8 cellular contexts compared by ENCODE assay signal in the genomic region with DNA sequence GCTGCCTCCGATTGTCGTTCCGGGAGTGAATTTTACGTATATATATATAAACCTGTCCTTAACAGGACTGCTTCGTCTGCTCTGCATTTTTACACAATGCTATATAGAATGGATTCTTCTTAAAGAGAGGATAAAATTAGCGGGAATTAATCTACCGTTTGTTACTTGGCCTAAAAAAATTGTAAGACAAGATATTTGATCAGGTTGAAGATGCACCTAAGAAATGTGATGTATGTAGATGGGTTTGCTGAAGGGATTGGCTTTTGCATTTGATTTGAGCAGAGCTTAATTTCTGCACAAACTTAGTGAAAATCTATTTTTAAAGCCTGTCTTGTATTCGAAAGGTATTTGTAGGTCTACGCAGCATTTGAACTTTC. TPM values are rescaled to one million over a fixed set of nuclear protein-coding genes. Genes with fewer than 3 reads are reported as not detected.
DNase-seq lines count a peak whose midpoint lies in the region; ATAC-seq and TF ChIP-seq lines count a peak whose summit lies in the region.

No MANE protein-coding gene starts in this region.

- ATAC-seq in body of pancreas (no peak), GM18867 (IDR thresholded peaks at IDR 0.05; ENCODE audit: unreplicated experiment) (no peak)

- DNase-seq in AG04449 (ENCODE audit: low read depth, low spot score) (no peak), body of pancreas (no peak), medulla oblongata (ENCODE audit: extremely low spot score) (peak; percentile 52), GOT3 (lab: John Stamatoyannopoulos, UW) (no peak), COLO668 (lab: John Stamatoyannopoulos, UW; ENCODE audit: unreplicated experiment) (no peak)

- TF ChIP-seq CTCF in AG04449 (IDR thresholded peaks at IDR 0.05; ENCODE audit: insufficient read depth, low read length, missing control alignments) (no peak), HEK293 (tag by site-specific recombination; IDR thresholded peaks at IDR 0.05) (no peak), body of pancreas (IDR thresholded peaks at IDR 0.05) (no peak)

- CTCF ChIA-PET in AG04449 (lab: Yijun Ruan, JAX) = interaction anchor here (1.3 to 12.6 kb wide), 4 partner anchors 135 to 186 kb away, joined by 4 to 151 read pairs (median 26); no protein-coding TSS in a partner anchor
- CTCF ChIA-PET in HEK293 (lab: Yijun Ruan, JAX) = interaction anchor here (0.5 to 1.6 kb wide), 7 partner anchors 9 to 292 kb away, joined by 3 to 12 read pairs (median 3); no protein-coding TSS in a partner anchor

- H3K4me1 ChIP-seq in HEK293 (ENCODE audit: control insufficient read depth, insufficient read depth, low read length) (peaks cover 23% of the 10 kb centered on the region), body of pancreas (peaks cover 48% of the 10 kb centered on the region), urinary bladder (ENCODE audit: insufficient read depth) (no peaks in the 10 kb centered on the region)

- POLR2A ChIA-PET in AG04449 (lab: Yijun Ruan, JAX) = interaction anchor here (1.1 to 1.4 kb wide), 4 partner anchors 90 to 169 kb away, joined by 3 to 8 read pairs (median 4); no protein-coding TSS in a partner anchor
- POLR2A ChIA-PET in HEK293 (lab: Yijun Ruan, JAX) = interaction anchor here (0.9 to 1.4 kb wide), 8 partner anchors 61 to 157 kb away, joined by 3 to 23 read pairs (median 4); no protein-coding TSS in a partner anchor

- H3K4me3 ChIP-seq in AG04449 (ENCODE audit: low read depth, low read length) (peak overlapping the region; percentile 91), HEK293 (ENCODE audit: low read depth, low read length) (peak overlapping the region; percentile 97), body of pancreas (peak overlapping the region; percentile 64 to 99), urinary bladder (ENCODE audit: low read depth, low read length) (peak overlapping the region; percentile 80)

- intact Hi-C loops in body of pancreas (cut with DNase I) = no loop called here

- H3K9me3 ChIP-seq in HEK293 (ENCODE audit: control insufficient read depth, insufficient read depth, low read depth, low read length) = no peaks in the 10 kb centered on the region
- no peaks in the 10 kb centered on the region for H3K9me3 ChIP-seq in body of pancreas

- H3K36me3 ChIP-seq in HEK293 (ENCODE audit: control insufficient read depth in 2 of 2, insufficient read depth in 1 of 2, low read length in 2 of 2) (no peaks in the 10 kb centered on the region), body of pancreas (replicated peaks in 1 of 2; ENCODE audit: insufficient read depth in 1 of 2, low read depth in 2 of 2) (no peaks in the 10 kb centered on the region), urinary bladder (ENCODE audit: insufficient read depth) (no peaks in the 10 kb centered on the region)

- H3K27ac ChIP-seq in HEK293 (ENCODE audit: extremely low read depth, low read depth, low read length) (peak overlapping the region; percentile 98), body of pancreas (peak overlapping the region; percentile 96 to 100 (median 99)), urinary bladder (ENCODE audit: low read depth) (peak overlapping the region; percentile 100)

- WGBS in body of pancreas, 2 donors = 0% methylated on average over 9 of the region's 9 CpGs
- WGBS in urinary bladder = 0% methylated on average over 9 of the region's 9 CpGs

- H3K27me3 ChIP-seq in body of pancreas = no peaks in the 10 kb centered on the region

- TF ChIP-seq POLR2A in body of pancreas (IDR thresholded peaks at IDR 0.05) = no peak

TF ChIP-seq in HEK293, 187 proteins besides CTCF, POLR2A, EP300 and RAD21:
- no peak for TF ChIP-seq KLF10 (tag by site-specific recombination; IDR thresholded peaks at IDR 0.05)
- no peak for TF ChIP-seq YY1 (tag by site-specific recombination; IDR thresholded peaks at IDR 0.05)
- no peak for TF ChIP-seq ZNF223 (tag by site-specific recombination; IDR thresholded peaks at IDR 0.05)
- TF ChIP-seq, protein P1, sequence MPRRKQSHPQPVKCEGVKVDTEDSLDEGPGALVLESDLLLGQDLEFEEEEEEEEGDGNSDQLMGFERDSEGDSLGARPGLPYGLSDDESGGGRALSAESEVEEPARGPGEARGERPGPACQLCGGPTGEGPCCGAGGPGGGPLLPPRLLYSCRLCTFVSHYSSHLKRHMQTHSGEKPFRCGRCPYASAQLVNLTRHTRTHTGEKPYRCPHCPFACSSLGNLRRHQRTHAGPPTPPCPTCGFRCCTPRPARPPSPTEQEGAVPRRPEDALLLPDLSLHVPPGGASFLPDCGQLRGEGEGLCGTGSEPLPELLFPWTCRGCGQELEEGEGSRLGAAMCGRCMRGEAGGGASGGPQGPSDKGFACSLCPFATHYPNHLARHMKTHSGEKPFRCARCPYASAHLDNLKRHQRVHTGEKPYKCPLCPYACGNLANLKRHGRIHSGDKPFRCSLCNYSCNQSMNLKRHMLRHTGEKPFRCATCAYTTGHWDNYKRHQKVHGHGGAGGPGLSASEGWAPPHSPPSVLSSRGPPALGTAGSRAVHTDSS (tag by site-specific recombination; IDR thresholded peaks at IDR 0.05) = no peak
- no peak for TF ChIP-seq OSR2 (tag by site-specific recombination; IDR thresholded peaks at IDR 0.05)
- TF ChIP-seq ZNF211 (tag by site-specific recombination; IDR thresholded peaks at IDR 0.05; ENCODE audit: low read depth) = no peak
- TF ChIP-seq, protein P2, sequence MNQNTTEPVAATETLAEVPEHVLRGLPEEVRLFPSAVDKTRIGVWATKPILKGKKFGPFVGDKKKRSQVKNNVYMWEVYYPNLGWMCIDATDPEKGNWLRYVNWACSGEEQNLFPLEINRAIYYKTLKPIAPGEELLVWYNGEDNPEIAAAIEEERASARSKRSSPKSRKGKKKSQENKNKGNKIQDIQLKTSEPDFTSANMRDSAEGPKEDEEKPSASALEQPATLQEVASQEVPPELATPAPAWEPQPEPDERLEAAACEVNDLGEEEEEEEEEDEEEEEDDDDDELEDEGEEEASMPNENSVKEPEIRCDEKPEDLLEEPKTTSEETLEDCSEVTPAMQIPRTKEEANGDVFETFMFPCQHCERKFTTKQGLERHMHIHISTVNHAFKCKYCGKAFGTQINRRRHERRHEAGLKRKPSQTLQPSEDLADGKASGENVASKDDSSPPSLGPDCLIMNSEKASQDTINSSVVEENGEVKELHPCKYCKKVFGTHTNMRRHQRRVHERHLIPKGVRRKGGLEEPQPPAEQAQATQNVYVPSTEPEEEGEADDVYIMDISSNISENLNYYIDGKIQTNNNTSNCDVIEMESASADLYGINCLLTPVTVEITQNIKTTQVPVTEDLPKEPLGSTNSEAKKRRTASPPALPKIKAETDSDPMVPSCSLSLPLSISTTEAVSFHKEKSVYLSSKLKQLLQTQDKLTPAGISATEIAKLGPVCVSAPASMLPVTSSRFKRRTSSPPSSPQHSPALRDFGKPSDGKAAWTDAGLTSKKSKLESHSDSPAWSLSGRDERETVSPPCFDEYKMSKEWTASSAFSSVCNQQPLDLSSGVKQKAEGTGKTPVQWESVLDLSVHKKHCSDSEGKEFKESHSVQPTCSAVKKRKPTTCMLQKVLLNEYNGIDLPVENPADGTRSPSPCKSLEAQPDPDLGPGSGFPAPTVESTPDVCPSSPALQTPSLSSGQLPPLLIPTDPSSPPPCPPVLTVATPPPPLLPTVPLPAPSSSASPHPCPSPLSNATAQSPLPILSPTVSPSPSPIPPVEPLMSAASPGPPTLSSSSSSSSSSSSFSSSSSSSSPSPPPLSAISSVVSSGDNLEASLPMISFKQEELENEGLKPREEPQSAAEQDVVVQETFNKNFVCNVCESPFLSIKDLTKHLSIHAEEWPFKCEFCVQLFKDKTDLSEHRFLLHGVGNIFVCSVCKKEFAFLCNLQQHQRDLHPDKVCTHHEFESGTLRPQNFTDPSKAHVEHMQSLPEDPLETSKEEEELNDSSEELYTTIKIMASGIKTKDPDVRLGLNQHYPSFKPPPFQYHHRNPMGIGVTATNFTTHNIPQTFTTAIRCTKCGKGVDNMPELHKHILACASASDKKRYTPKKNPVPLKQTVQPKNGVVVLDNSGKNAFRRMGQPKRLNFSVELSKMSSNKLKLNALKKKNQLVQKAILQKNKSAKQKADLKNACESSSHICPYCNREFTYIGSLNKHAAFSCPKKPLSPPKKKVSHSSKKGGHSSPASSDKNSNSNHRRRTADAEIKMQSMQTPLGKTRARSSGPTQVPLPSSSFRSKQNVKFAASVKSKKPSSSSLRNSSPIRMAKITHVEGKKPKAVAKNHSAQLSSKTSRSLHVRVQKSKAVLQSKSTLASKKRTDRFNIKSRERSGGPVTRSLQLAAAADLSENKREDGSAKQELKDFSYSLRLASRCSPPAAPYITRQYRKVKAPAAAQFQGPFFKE (tag by site-specific recombination; IDR thresholded peaks at IDR 0.05; ENCODE audit: borderline replicate concordance) = no peak

RNA-seq across cellular contexts. Expression of a gene that starts 1.0 kb away (rescaled TPM):
- total RNA-seq in body of pancreas = 100 to 1,000 TPM in 1 of 2 donors, 10 to 100 TPM in 1; 63.3 to 139 TPM
- 608 TPM for total RNA-seq in urinary bladder
- polyA plus RNA-seq in urinary bladder = 252 TPM

RNA-seq across cellular contexts. Expression of a gene that starts 58.0 kb away (rescaled TPM):
- total RNA-seq in body of pancreas (1 to 10 TPM in 1 of 2 donors, under 1 TPM in 1; 0.26 to 1.6 TPM), urinary bladder (7.1 TPM)
- 0.04 TPM for polyA plus RNA-seq in urinary bladder
